In genomic region chr6:43359831-43360230, GRCh38 we compare ENCODE assay signal across 25 cellular contexts. TPM values are rescaled to one million over a fixed set of nuclear protein-coding genes. Genes with fewer than 3 reads are reported as not detected.
DNase-seq lines count a peak whose midpoint lies in the region; ATAC-seq, FAIRE-seq and TF ChIP-seq lines count a peak whose summit lies in the region.
"Had no signal": no experiment of that assay in that cellular context is flagged by ENCODE, and none has a peak within 500 bp of the region (broad histone marks: within the 10 kb centered on the region; RNA-seq: fewer than 3 reads in every experiment).

No MANE protein-coding gene starts in this region.

- TF ChIP-seq EP300 in GM12878 (IDR thresholded peaks at IDR 0.05; ENCODE audit: borderline replicate concordance in 1 of 2, control insufficient read depth in 1 of 2, low read depth in 2 of 2, low read length in 2 of 2) = no peak

- H3K4me1 ChIP-seq in breast epithelium (no peaks in the 10 kb centered on the region), GM12878 (ENCODE audit: control insufficient read depth, insufficient read depth, low read length) (peaks cover 2% of the 10 kb centered on the region), foreskin keratinocyte (peaks cover 24% of the 10 kb centered on the region)

- H3K27me3 ChIP-seq in breast epithelium (no peaks in the 10 kb centered on the region), GM12878 (replicated peaks in 1 of 2; ENCODE audit: control insufficient read depth in 2 of 2, insufficient read depth in 2 of 2, low read length in 1 of 2) (no peaks in the 10 kb centered on the region), foreskin keratinocyte (no peaks in the 10 kb centered on the region)

- no peak overlapping the region for H2AFZ ChIP-seq in GM12878 (ENCODE audit: control insufficient read depth, low read depth, low read length)
- H2AFZ ChIP-seq: PC-9 had no signal

- H3K36me3 ChIP-seq in breast epithelium (peaks cover 3% of the 10 kb centered on the region), GM12878 (ENCODE audit: control insufficient read depth in 2 of 2, insufficient read depth in 2 of 2, low read length in 1 of 2) (peaks cover 21 to 52% of the 10 kb centered on the region in 2 experiments)

- BruUV-seq in MCF 10A (replicated peaks; lab: Mats Ljungman, UMichigan) (no TSS peak), GM12878 (replicated peaks; lab: Mats Ljungman, UMichigan) (no TSS peak)

- H3K27ac ChIP-seq in breast epithelium (no peak overlapping the region), GM12878 (ENCODE audit: control insufficient read depth, insufficient read depth) (no peak overlapping the region), foreskin keratinocyte (no peak overlapping the region)
- H3K27ac ChIP-seq: PC-9 had no signal

- no peak for ATAC-seq in GM12878
- ATAC-seq in foreskin keratinocyte = peak; percentile 37
- no peak for ATAC-seq in GM19467 (IDR thresholded peaks at IDR 0.05; ENCODE audit: unreplicated experiment)
- no peak for ATAC-seq in left cardiac atrium

- FAIRE-seq in GM12878 (lab: Jason Lieb, UNC) = no peak
- FAIRE-seq: H1 had no signal

- H3K4me3 ChIP-seq in breast epithelium (no peak overlapping the region), GM12878 (no peak overlapping the region)
- H3K4me3 ChIP-seq: PC-9 had no signal

- H3K9me3 Mint-ChIP-seq in MCF 10A (ENCODE audit: unreplicated experiment) = no peaks in the 10 kb centered on the region

- TF ChIP-seq POLR2A in breast epithelium (IDR thresholded peaks at IDR 0.05) (no peak), GM12878 (IDR thresholded peaks at IDR 0.05; ENCODE audit: low read depth, low read length) (no peak)

- intact Hi-C loops in MCF 10A (cut with micrococcal nuclease) (no loop called here), breast epithelium (cut with DNase I; ENCODE audit: low total_unique reads) (loop anchor here (10.0 kb wide), 1 partner anchor 145 kb away; no protein-coding TSS in a partner anchor), GM12878 (cut with micrococcal nuclease; ENCODE audit: unreplicated experiment) (loop anchor here (2.0 kb wide), 1 partner anchor 33 kb away; no protein-coding TSS in a partner anchor), left cardiac atrium (cut with DNase I) (no loop called here)

- H3K9me3 ChIP-seq in breast epithelium (no peaks in the 10 kb centered on the region), GM12878 (replicated peaks; ENCODE audit: control insufficient read depth, insufficient read depth, low read length) (no peaks in the 10 kb centered on the region; the same call in 2 of the 3 replicates)

- 0 out of 2 replicates have a peak, but pooled peaks cover 3% of the 10 kb centered on the region for H4K20me1 ChIP-seq in GM12878 (ENCODE audit: control insufficient read depth, insufficient read depth)

- H3K9ac ChIP-seq in GM12878 (ENCODE audit: control insufficient read depth, insufficient read depth, low read length) = no peak overlapping the region; the same call in 1 of the 2 replicates

- POLR2A ChIA-PET in MCF 10A (lab: Yijun Ruan, JAX) = interaction anchor here (0.6 to 3.5 kb wide), 4 partner anchors 9 to 156 kb away, joined by 3 to 16 read pairs (median 3); partner anchors contain the start of gene ZNF318
- POLR2A ChIA-PET in GM12878 (lab: Charles Lee) = interaction anchor here (0.9 to 3.5 kb wide), 6 partner anchors 10 to 118 kb away, joined by 3 to 21 read pairs (median 6); partner anchors contain the start of gene ZNF318

- peak overlapping the region; percentile 38; the same call in 1 of the 2 replicates for H3K4me2 ChIP-seq in GM12878 (ENCODE audit: control insufficient read depth, insufficient read depth)
- H3K4me2 ChIP-seq: PC-9 had no signal

- SMC1A ChIA-PET in GM12878 (lab: Charles Lee; ENCODE audit: uncharacterized antibody, unreplicated experiment) = interaction anchor here (1.0 to 18.8 kb wide), 9 partner anchors 8 to 146 kb away, joined by 3 to 616 read pairs (median 14); partner anchors contain the start of genes CRIP3 and DLK2

- RAD21 ChIA-PET in GM12878 (lab: Charles Lee; ENCODE audit: unreplicated experiment) = interaction anchor here (1.3 to 16.8 kb wide), 9 partner anchors 20 to 45 kb away, joined by 3 to 311 read pairs (median 14); no protein-coding TSS in a partner anchor

- TF ChIP-seq RAD21 in GM12878 (IDR thresholded peaks at IDR 0.05; ENCODE audit: insufficient read depth, low read depth, low read length) = no peak

- no peaks in the 10 kb centered on the region for H3K27me3 Mint-ChIP-seq in MCF 10A (ENCODE audit: insufficient read depth, unreplicated experiment)

- H3K4me3 Mint-ChIP-seq in MCF 10A (ENCODE audit: unreplicated experiment) = no peak overlapping the region

- peak overlapping the region; percentile 46 for H3K27ac Mint-ChIP-seq in MCF 10A (ENCODE audit: low read depth, unreplicated experiment)

- WGBS in GM12878 (ENCODE audit: insufficient coverage, insufficient replicate concordance, low lambda C conversion rate, missing lambda C conversion rate) = 96% methylated on average over 1 of the region's 1 CpG

- no peaks in the 10 kb centered on the region for H3K4me1 Mint-ChIP-seq in MCF 10A (ENCODE audit: insufficient read depth, unreplicated experiment)

- H3K79me2 ChIP-seq in GM12878 (ENCODE audit: control insufficient read depth, insufficient read depth, low read length) = peaks cover 89% of the 10 kb centered on the region

- CTCF ChIA-PET in MCF 10A (lab: Yijun Ruan, JAX) (interaction anchor here (0.6 to 0.7 kb wide), 2 partner anchors 22 to 131 kb away, joined by 3 read pairs; partner anchors contain the start of gene DNPH1), GM12878 (lab: Yijun Ruan, JAX) (interaction anchor here (0.6 to 12.1 kb wide), 16 partner anchors 8 to 99 kb away, joined by 3 to 118 read pairs (median 4); no protein-coding TSS in a partner anchor)

- H3K36me3 Mint-ChIP-seq in MCF 10A (ENCODE audit: insufficient read depth, unreplicated experiment) = peaks cover 74% of the 10 kb centered on the region

- in situ Hi-C loops in GM12878 (cut with MboI) = no loop called here

- DNase-seq in MCF 10A (ENCODE audit: unreplicated experiment) = no peak
- DNase-seq in breast epithelium (ENCODE audit: low spot score in 2 of 2) = no peak
- no peak for DNase-seq in GM12878 (ENCODE audit: low read depth, low spot score)
- peak; percentile 45 to 81 for DNase-seq in foreskin keratinocyte
- DNase-seq in RPMI8226 = no peak
- no peak for DNase-seq in left cardiac atrium
- DNase-seq: 8988T; ACHN; COR-L47; DMS53; HCEC 1CT; KG1; MM.1S; NCI-H2029 treated with DMSO at 0.1 percent for 48 hours; NCI-H446 treated with DMSO at 0.1 percent for 48 hours; NCI-H526; NCI-H82; NK-92 treated with Interleukin-12 subunit alpha and Interleukin-12 subunit beta, amount 100 ng/mL, for 24 hours; PC-9; SHP77 treated with DMSO at 0.1 percent for 48 hours had no signal

- TF ChIP-seq CTCF in MCF 10A (IDR thresholded peaks at IDR 0.05; ENCODE audit: unreplicated experiment) (no peak), breast epithelium (IDR thresholded peaks at IDR 0.05) (no peak), GM12878 (IDR thresholded peaks at IDR 0.05 in 2 of 3, conservative IDR thresholded peaks at IDR 0.05 in 1 of 3; ENCODE audit: control insufficient read depth in 2 of 3, extremely low read depth in 1 of 3, insufficient read depth in 1 of 3, low read depth in 3 of 3, low read length in 3 of 3) (no peak), foreskin keratinocyte (conservative IDR thresholded peaks at IDR 0.05) (no peak)

RNA-seq across cellular contexts. Expression of gene ZNF318, which starts 9.6 kb away (rescaled TPM):
- total RNA-seq in MCF 10A (2022) (11.3 and 12.9 TPM in 2 replicates), breast epithelium (10 to 100 TPM; 15.4 to 19.5 (median 17.4) TPM), GM12878 (2014; rRNA removed) (15.1 and 16.1 TPM in 2 replicates), GM12878 (2014; rRNA removed; fragmentation: Illumina TruSeq; extraction: Trizol) (12.3 and 13.0 TPM in 2 replicates), GM12878 (2021) (27.9 and 29.3 TPM in 2 replicates), foreskin keratinocyte (18.8 and 19.2 TPM in 2 replicates), left cardiac atrium (10 to 100 TPM in 1 of 2 donors, 1 to 10 TPM in 1; 9.8 to 10.0 TPM)
- total RNA-seq in GM12878 (2013; cell fraction: nucleolus; rRNA removed) = 123 and 126 TPM in 2 replicates
- polyA plus RNA-seq in GM12878 (2011; ENCODE audit: low read depth) = 41.6 TPM
- polyA plus RNA-seq in GM12878 (2011; rRNA removed) (79.8 and 83.9 TPM in 2 replicates), GM12878 (2014; fragmentation: Illumina TruSeq; extraction: Trizol) (23.8 and 28.7 TPM in 2 replicates), GM12878 (2014; fragmentation: Nextera tagmentation; extraction: Ambion mirVana) (1 to 10 TPM; 4.8 to 6.3 TPM), GM12878 (2014; rRNA removed) (16.1 and 16.6 TPM in 2 replicates), GM12878 (2016; fragmentation: Nextera tagmentation; extraction: Ambion mirVana) (10 to 100 TPM in 1 of 2 experiments, 1 to 10 TPM in 1; 3.4 to 11.1 TPM), foreskin keratinocyte (4.9 and 5.7 TPM in 2 replicates)
- polyA plus RNA-seq in GM12878 (2011; cell fraction: cytosol; rRNA removed) = 63.6 and 73.5 TPM in 2 replicates
- polyA plus RNA-seq in GM12878 (2011; cell fraction: nucleus; rRNA removed) = 134 and 192 TPM in 2 replicates
- 45.1 and 74.2 TPM in 2 replicates for polyA plus RNA-seq in GM12878 (2012)
- polyA minus RNA-seq in GM12878 (2011; rRNA and poly(A)+ RNA removed) = 153 and 156 TPM in 2 replicates
- polyA minus RNA-seq in GM12878 (2011; cell fraction: cytosol; rRNA and poly(A)+ RNA removed) = 48.2 and 52.8 TPM in 2 replicates
- polyA minus RNA-seq in GM12878 (2011; cell fraction: nucleus; rRNA and poly(A)+ RNA removed) = 82.8 and 88.9 TPM in 2 replicates

RNA-seq across cellular contexts. Expression of gene CRIP3, which starts 51.2 kb away (rescaled TPM):
- total RNA-seq in MCF 10A (2022) = not detected in 2 replicates
- total RNA-seq in breast epithelium = 1 to 10 TPM; 1.6 to 2.1 (median 1.9) TPM
- 14.3 and 16.8 TPM in 2 replicates for total RNA-seq in GM12878 (2013; cell fraction: nucleolus; rRNA removed)
- 1.6 and 2.5 TPM in 2 replicates for total RNA-seq in GM12878 (2014; rRNA removed)
- total RNA-seq in GM12878 (2014; rRNA removed; fragmentation: Illumina TruSeq; extraction: Trizol) = 1.7 and 1.8 TPM in 2 replicates
- 1.6 and 2.2 TPM in 2 replicates for total RNA-seq in GM12878 (2021)
- 6.4 TPM for polyA plus RNA-seq in GM12878 (2011; ENCODE audit: low read depth)
- polyA plus RNA-seq in GM12878 (2011; rRNA removed) = 6.4 and 9.2 TPM in 2 replicates
- polyA plus RNA-seq in GM12878 (2011; cell fraction: cytosol; rRNA removed) = 7.1 and 12.2 TPM in 2 replicates
- polyA plus RNA-seq in GM12878 (2011; cell fraction: nucleus; rRNA removed) = 46.8 and 55.0 TPM in 2 replicates
- 11.6 and 16.9 TPM in 2 replicates for polyA plus RNA-seq in GM12878 (2012)
- 1.8 and 2.8 TPM in 2 replicates for polyA plus RNA-seq in GM12878 (2014; fragmentation: Illumina TruSeq; extraction: Trizol)
- polyA plus RNA-seq in GM12878 (2014; fragmentation: Nextera tagmentation; extraction: Ambion mirVana) = 1 to 10 TPM; 1.7 to 2.3 TPM
- polyA plus RNA-seq in GM12878 (2014; rRNA removed) = 2.6 and 3.8 TPM in 2 replicates
- 1 to 10 TPM; 1.5 to 1.8 TPM for polyA plus RNA-seq in GM12878 (2016; fragmentation: Nextera tagmentation; extraction: Ambion mirVana)
- 7.2 and 17.1 TPM in 2 replicates for polyA minus RNA-seq in GM12878 (2011; rRNA and poly(A)+ RNA removed)
- 2.1 and 4.7 TPM in 2 replicates for polyA minus RNA-seq in GM12878 (2011; cell fraction: cytosol; rRNA and poly(A)+ RNA removed)
- 11.8 and 14.3 TPM in 2 replicates for polyA minus RNA-seq in GM12878 (2011; cell fraction: nucleus; rRNA and poly(A)+ RNA removed)
- total RNA-seq in foreskin keratinocyte = 0.25 TPM in 1 of 2 replicates, not detected in the other
- polyA plus RNA-seq in foreskin keratinocyte = 0.25 and 0.37 TPM in 2 replicates
- total RNA-seq in left cardiac atrium = 1 to 10 TPM in 1 of 2 donors, under 1 TPM in 1; 0.85 to 1.5 TPM
- total RNA-seq: G401, RPMI7951 had no signal
- polyA plus RNA-seq: BJ had no signal

Comparison
In these comparisons a context has a peak if more than half of its experiments do, and no peak if none do; other contexts are left out.
1. intact Hi-C loops: an anchor here in breast epithelium (10.0 kb wide) and GM12878 (2.0 kb wide); none called in MCF 10A and left cardiac atrium.
2. DNase-seq: peak in foreskin keratinocyte (2 of 2); none in MCF 10A (single experiment), breast epithelium (0 of 2), GM12878 (single experiment), RPMI8226 (single experiment) and left cardiac atrium (single experiment).